Comparison of ENCODE assay signal across 14 cellular contexts in the genomic region with DNA sequence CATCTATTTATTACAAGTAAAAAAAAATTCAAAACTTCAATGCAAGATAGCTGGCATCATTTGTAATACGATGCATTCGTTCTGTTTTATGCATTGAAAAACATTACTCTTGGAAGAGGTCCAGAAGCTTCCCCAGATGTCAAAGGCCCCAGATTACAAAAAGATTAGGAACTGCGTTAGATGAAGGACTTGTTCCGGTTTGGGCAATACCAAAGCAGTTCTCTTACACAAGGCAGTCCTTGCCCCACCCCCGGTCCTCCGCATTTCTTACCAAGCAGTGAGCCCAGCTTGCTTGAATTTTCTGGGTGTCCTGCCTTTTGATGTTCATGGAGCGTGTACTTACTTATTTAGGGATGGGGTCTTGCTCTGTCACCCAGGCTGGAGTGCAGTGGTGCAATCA. TPM values are rescaled to one million over a fixed set of nuclear protein-coding genes. Genes with fewer than 3 reads are reported as not detected.
DNase-seq lines count a peak whose midpoint lies in the region; ATAC-seq and TF ChIP-seq lines count a peak whose summit lies in the region.
"Had no signal": no experiment of that assay in that cellular context is flagged by ENCODE, and none has a peak within 500 bp of the region (broad histone marks: within the 10 kb centered on the region; RNA-seq: fewer than 3 reads in every experiment).

No MANE protein-coding gene starts in this region.

- no peaks in the 10 kb centered on the region for H3K36me3 ChIP-seq in heart left ventricle
- H3K36me3 ChIP-seq in gastrocnemius medialis = no peaks in the 10 kb centered on the region

- no peak overlapping the region for H3K4me3 ChIP-seq in heart left ventricle
- H3K4me3 ChIP-seq in gastrocnemius medialis = no peak overlapping the region

- ATAC-seq in heart left ventricle (no peak), gastrocnemius medialis (no peak), GM19035 (IDR thresholded peaks at IDR 0.05; ENCODE audit: unreplicated experiment) (no peak), HG03469 (IDR thresholded peaks at IDR 0.05; ENCODE audit: unreplicated experiment) (no peak)

- H3K9me3 ChIP-seq in heart left ventricle (no peaks in the 10 kb centered on the region), gastrocnemius medialis (no peaks in the 10 kb centered on the region)

- no peak for TF ChIP-seq POLR2A in heart left ventricle (IDR thresholded peaks at IDR 0.05)
- no peak for TF ChIP-seq POLR2A in gastrocnemius medialis (IDR thresholded peaks at IDR 0.05)

- DNase-seq in GF-D8 (lab: John Stamatoyannopoulos, UW) = peak; percentile 89
- peak; percentile 62 for DNase-seq in OCI-M1 (lab: John Stamatoyannopoulos, UW)
- DNase-seq in heart left ventricle = peak in 3 of 5 donors; percentile 51 to 67 (median 51)
- peak in 1 of 2 donors; percentile 26 for DNase-seq in gastrocnemius medialis
- no peak for DNase-seq in COLO668 (lab: John Stamatoyannopoulos, UW; ENCODE audit: unreplicated experiment)
- DNase-seq in activated CD4-positive, CD25-positive, alpha-beta regulatory T cell (lab: John Stamatoyannopoulos, UW) = no peak
- DNase-seq: activated T-cell treated with anti-CD3 and anti-CD28 coated beads, Interleukin-2, amount 50 U/mL, for 48 hours; COR-L47; NCI-H345; stimulated activated CD4-positive, alpha-beta T cell treated with anti-CD3 and anti-CD28 coated beads, Interleukin-1b, Interleukin-23, amount 100 ng/mL, for 48 hours; stimulated activated naive CD4-positive, alpha-beta T cell treated with Interleukin-2 at 50 U/mL for 16 hours had no signal

- H3K27ac ChIP-seq in heart left ventricle (peak overlapping the region in 11 of 12 donors; percentile 29 to 91 (median 72)), gastrocnemius medialis (peak overlapping the region in 3 of 4 donors; percentile 45 to 48 (median 48))
- H3K27ac ChIP-seq: RWPE1 had no signal

- H3K27me3 ChIP-seq in heart left ventricle = no peaks in the 10 kb centered on the region
- peaks cover 0 to 2% (median 0%) of the 10 kb centered on the region in 3 donors for H3K27me3 ChIP-seq in gastrocnemius medialis

- WGBS in heart left ventricle, 4 donors = 68 to 77% (median 72%) methylated on average over 7 of the region's 7 CpGs

- in situ Hi-C loops in gastrocnemius medialis (cut with MboI; ENCODE audit: low sequenced_read_pairs in 4 of 4) = loop anchor here in 3 of 4 donors (10.0 kb wide), 2 partner anchors 69 to 79 kb away; a partner anchor contains a TSS

- intact Hi-C loops in heart left ventricle (cut with DNase I) = loop anchor here in 6 of 10 donors (5.0 to 10.0 kb wide), 5 partner anchors 76 to 189 kb away; a partner anchor contains a TSS
- intact Hi-C loops in gastrocnemius medialis (cut with DNase I; ENCODE audit: low total_unique reads) = no loop called here

- H3K4me1 ChIP-seq in heart left ventricle = peaks cover 3 to 85% (median 18%) of the 10 kb centered on the region in 12 donors
- peaks cover 4 to 13% of the 10 kb centered on the region in 2 donors for H3K4me1 ChIP-seq in gastrocnemius medialis

- TF ChIP-seq CTCF in heart left ventricle (IDR thresholded peaks at IDR 0.05) (no peak), gastrocnemius medialis (IDR thresholded peaks at IDR 0.05 in 4 of 5, conservative IDR thresholded peaks at IDR 0.05 in 1 of 5) (no peak)

RNA-seq across cellular contexts. Expression of a gene that starts 4.8 kb away (rescaled TPM):
- total RNA-seq in heart left ventricle (10 to 100 TPM in 6 of 9 donors, 1 to 10 TPM in 3; 4.1 to 55.3 (median 11.8) TPM), gastrocnemius medialis (1 to 10 TPM; 4.6 to 8.1 (median 5.8) TPM)
- 10 to 100 TPM in 1 of 2 donors, 1 to 10 TPM in 1; 9.5 to 13.6 TPM for polyA plus RNA-seq in heart left ventricle

RNA-seq across cellular contexts. Expression of a gene that starts 49.0 kb away (rescaled TPM):
- total RNA-seq in heart left ventricle (100 to 1,000 TPM; 110 to 207 (median 150) TPM), gastrocnemius medialis (100 to 1,000 TPM in 3 of 4 donors, 10 to 100 TPM in 1; 96.4 to 226 (median 154) TPM)
- polyA plus RNA-seq in heart left ventricle = 100 to 1,000 TPM in 1 of 2 donors, 10 to 100 TPM in 1; 90.6 to 130 TPM

Comparison
In these comparisons a context has a peak if more than half of its experiments do, and no peak if none do; other contexts are left out.
1. DNase-seq: peak in GF-D8 (single experiment), OCI-M1 (single experiment) and heart left ventricle (3 of 5); none in COLO668 (single experiment) and activated CD4-positive, CD25-positive, alpha-beta regulatory T cell (0 of 4).